10 cellular contexts compared by ENCODE assay signal in the genomic region with DNA sequence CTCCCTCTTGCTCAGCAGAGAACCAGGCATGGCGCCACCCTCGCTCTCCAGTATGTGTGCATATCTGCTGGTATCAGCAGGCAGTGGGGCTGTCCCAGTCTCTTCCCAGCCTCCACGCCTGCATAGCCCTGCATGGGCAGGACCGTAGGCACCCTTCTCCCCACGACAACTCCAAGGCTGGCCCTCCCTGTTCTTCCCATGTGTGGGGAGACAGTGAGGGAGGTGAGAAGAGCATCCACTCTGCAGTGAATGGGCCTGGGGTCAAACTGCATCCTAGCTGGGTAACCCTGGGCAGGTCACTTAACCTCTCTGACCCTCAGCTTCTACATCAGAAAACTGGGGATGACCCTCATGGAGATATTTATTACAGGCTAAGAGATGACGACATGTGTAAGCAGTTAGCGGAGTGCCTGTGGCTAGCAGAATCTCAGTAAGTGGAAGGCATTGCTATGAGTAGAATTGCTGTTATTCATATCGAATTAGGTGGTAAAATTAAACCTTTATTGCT. TPM values are rescaled to one million over a fixed set of nuclear protein-coding genes. Genes with fewer than 3 reads are reported as not detected.
A peak's percentile ranks its signal among the peaks of the same experiment; 100 is the strongest.
DNase-seq lines count a peak whose midpoint lies in the region; ATAC-seq and TF ChIP-seq lines count a peak whose summit lies in the region.
"Had no signal": no experiment of that assay in that cellular context is flagged by ENCODE, and none has a peak within 500 bp of the region (broad histone marks: within the 10 kb centered on the region; RNA-seq: fewer than 3 reads in every experiment).

No MANE protein-coding gene starts in this region.

- H3K4me3 ChIP-seq in AG10803 (ENCODE audit: low read length) (no peak overlapping the region), WERI-Rb-1 (ENCODE audit: low read depth, low read length) (no peak overlapping the region)

- in situ Hi-C loops in G401 (cut with HindIII; ENCODE audit: low sequenced_read_pairs) = no loop called here

- peak; percentile 17 for DNase-seq in AG10803 (ENCODE audit: low read depth)
- DNase-seq in left ventricle myocardium superior = peak; percentile 45
- DNase-seq in WERI-Rb-1 = no peak
- no peak for DNase-seq in DMS79 (lab: John Stamatoyannopoulos, UW)
- no peak for DNase-seq in SW 1271 (lab: John Stamatoyannopoulos, UW)
- DNase-seq in G401 (ENCODE audit: low spot score) = no peak
- DNase-seq: activated naive CD8-positive, alpha-beta T cell treated with anti-CD3 and anti-CD28 coated beads, Interleukin-2, amount 10 ng/mL, durations not matched to agents 7 days and 5 days; stimulated activated CD4-positive, alpha-beta T cell treated with anti-CD3 and anti-CD28 coated beads, Interleukin-15, amount 100 ng/mL, for 24 hours had no signal

- TF ChIP-seq CTCF in AG10803 (conservative IDR thresholded peaks at IDR 0.05; ENCODE audit: low read length) (no peak), WERI-Rb-1 (IDR thresholded peaks at IDR 0.05; ENCODE audit: low read depth, low read length) (no peak)

- H3K9me3 ChIP-seq in WERI-Rb-1 (ENCODE audit: severe bottlenecking) = no peaks in the 10 kb centered on the region

- no peaks in the 10 kb centered on the region for H3K27me3 ChIP-seq in WERI-Rb-1 (ENCODE audit: insufficient read depth, low read depth, severe bottlenecking)

- H3K27ac ChIP-seq in WERI-Rb-1 = no peak overlapping the region

- no peaks in the 10 kb centered on the region for H3K36me3 ChIP-seq in WERI-Rb-1

- peak; percentile 42 for ATAC-seq in GM21447 (IDR thresholded peaks at IDR 0.05; ENCODE audit: unreplicated experiment)
- ATAC-seq in HG03565 (IDR thresholded peaks at IDR 0.05; ENCODE audit: unreplicated experiment) = peak; percentile 50
- ATAC-seq in left ventricle myocardium superior = peak; percentile 27

- intact Hi-C loops in left ventricle myocardium superior (cut with micrococcal nuclease) = no loop called here

RNA-seq across cellular contexts. Expression of a gene that starts 13.3 kb away (rescaled TPM):
- 0.57 TPM for total RNA-seq in left ventricle myocardium superior
- total RNA-seq in G401 (2014; rRNA removed; shearing (Covaris generic)) = not detected in 2 replicates
- total RNA-seq: activated naive CD8-positive, alpha-beta T cell treated with anti-CD3 and anti-CD28 coated beads, Interleukin-2, amount 10 ng/mL, durations not matched to agents 7 days and 5 days had no signal

Comparison
In these comparisons a context has a peak if more than half of its experiments do, and no peak if none do; other contexts are left out.
1. DNase-seq: peak in AG10803 (single experiment) and left ventricle myocardium superior (single experiment); none in WERI-Rb-1 (single experiment), DMS79 (single experiment), SW 1271 (0 of 2) and G401 (single experiment).
2. Peak in every context shown above with its lines, with median percentiles within 50 percentile points of each other: ATAC-seq.